In genomic region chr14:89618309-89618708, GRCh38 we compare ENCODE assay signal across 8 cellular contexts.
DNase-seq lines count a peak whose midpoint lies in the region; ATAC-seq and TF ChIP-seq lines count a peak whose summit lies in the region.

No MANE protein-coding gene starts in this region.

- TF ChIP-seq POLR2A in tibial nerve (IDR thresholded peaks at IDR 0.05), result no peak

- DNase-seq in GM04503 (ENCODE audit: low read depth) (peak; percentile 19), NAMALWA (ENCODE audit: low spot score) (peak; percentile 26), coronary artery (ENCODE audit: low spot score) (no peak), lung (ENCODE audit: low spot score) (no peak), tibial nerve (ENCODE audit: low spot score in 2 of 2) (no peak)

- H3K4me1 ChIP-seq in lung (ENCODE audit: control insufficient read depth in 2 of 2, insufficient read depth in 2 of 2, low read length in 2 of 2) (peaks cover 0 to 10% of the 10 kb centered on the region in 2 donors), tibial nerve (peaks cover 0 to 34% (median 7%) of the 10 kb centered on the region in 4 donors)

- no peak for TF ChIP-seq CTCF in coronary artery (IDR thresholded peaks at IDR 0.05)
- TF ChIP-seq CTCF in lung (IDR thresholded peaks at IDR 0.05; ENCODE audit: control extremely low read depth, extremely low read depth), result no peak
- TF ChIP-seq CTCF in tibial nerve (IDR thresholded peaks at IDR 0.05), result no peak

- H3K9me3 ChIP-seq in lung (ENCODE audit: control insufficient read depth in 2 of 2, insufficient read depth in 1 of 2, low read length in 1 of 2) (no peaks in the 10 kb centered on the region), tibial nerve (no peaks in the 10 kb centered on the region)

- no peaks in the 10 kb centered on the region for H3K27me3 ChIP-seq in lung (ENCODE audit: control insufficient read depth, insufficient read depth)
- no peaks in the 10 kb centered on the region for H3K27me3 ChIP-seq in tibial nerve

- H3K27ac ChIP-seq in coronary artery (peak overlapping the region; percentile 59 to 74), lung (ENCODE audit: low read depth in 1 of 2, low read length in 1 of 2) (peak overlapping the region in 1 of 2 donors; percentile 91), tibial nerve (peak overlapping the region; percentile 19 to 86 (median 74))

- TF ChIP-seq EP300 in tibial nerve (IDR thresholded peaks at IDR 0.05), result no peak

- 0% methylated on average over 7 of the region's 7 CpGs for WGBS in lung, 2 donors
- WGBS in tibial nerve, 2 donors, result 0 to 1% methylated on average over 7 of the region's 7 CpGs

- ATAC-seq in lung (ENCODE audit: insufficient read depth, low FRiP score) (no peak), GM21526 (IDR thresholded peaks at IDR 0.05; ENCODE audit: low FRiP score, unreplicated experiment) (no peak), GM21447 (IDR thresholded peaks at IDR 0.05; ENCODE audit: unreplicated experiment) (no peak), GM18519 (IDR thresholded peaks at IDR 0.05; ENCODE audit: low FRiP score, unreplicated experiment) (no peak)

- H3K4me3 ChIP-seq in coronary artery, result peak overlapping the region; percentile 91
- H3K4me3 ChIP-seq in lung, result peak overlapping the region; percentile 41
- H3K4me3 ChIP-seq in tibial nerve, result peak overlapping the region; percentile 48 to 87 (median 74)

- no peaks in the 10 kb centered on the region for H3K36me3 ChIP-seq in lung (ENCODE audit: control insufficient read depth in 2 of 2, insufficient read depth in 2 of 2, low read length in 2 of 2)
- no peaks in the 10 kb centered on the region for H3K36me3 ChIP-seq in tibial nerve

Comparison
In these comparisons a context has a peak if more than half of its experiments do, and no peak if none do; other contexts are left out.
1. DNase-seq: peak in GM04503 (single experiment) and NAMALWA (single experiment); none in coronary artery (single experiment), lung (single experiment) and tibial nerve (0 of 2).
2. H3K4me3 ChIP-seq: peak in every context shown above with its lines; median percentile 91 in coronary artery; 74 in tibial nerve; 41 in lung.